In genomic region chr5:55747778-55748318, GRCh38 we compare ENCODE assay signal across 34 cellular contexts. TPM values are rescaled to one million over a fixed set of nuclear protein-coding genes. Genes with fewer than 3 reads are reported as not detected.
"Had no signal": no experiment of that assay in that cellular context is flagged by ENCODE, and none has a peak within 500 bp of the region (broad histone marks: within the 10 kb centered on the region; RNA-seq: fewer than 3 reads in every experiment).

No MANE protein-coding gene starts in this region.

- H3K4me3 Mint-ChIP-seq: dendritic cell treated with granulocyte-macrophage colony-stimulating factor and Interleukin-4, amounts not matched to agents 40 ng/mL and 50 ng/mL, for 4 days; endodermal cell; mesothelial cell of epicardium; naive B cell; natural killer cell treated with Interleukin-12 subunit alpha and Interleukin-12 subunit beta and Interleukin-15 and Interleukin-18, amount 100 ng/mL, for 72 hours; neural crest cell; stimulated activated memory B cell treated with anti-CD40 and anti-IgM and Interleukin-4, amounts not matched to agents 10 μg/mL and 1 μg/mL and 100 μg/mL, for 72 hours had no signal

- H2AFZ ChIP-seq: parathyroid adenoma had no signal

- H3K4me3 ChIP-seq: colonic mucosa, gastrocnemius medialis, mucosa of descending colon, smooth muscle cell, testis, tibial artery, upper lobe of left lung had no signal

- H3K27ac ChIP-seq: colonic mucosa, epithelial cell of prostate, gastrocnemius medialis, parathyroid adenoma, testis, tibial artery, upper lobe of left lung had no signal

- DNase-seq: colonic mucosa; effector CD8-positive, alpha-beta T cell; endodermal cell; foreskin fibroblast; gastrocnemius medialis; head of caudate nucleus; kidney; mesenchymal stem cell; mucosa of descending colon; naive B cell; stimulated activated CD4-positive, alpha-beta T cell treated with anti-CD3 and anti-CD28 coated beads, Interleukin-12 subunit alpha, Interleukin-12 subunit beta, amount 100 ng/mL, for 4 hours; stimulated activated CD4-positive, alpha-beta T cell treated with anti-CD3 and anti-CD28 coated beads, Interleukin-1b, Interleukin-23, amount 100 ng/mL, for 48 hours; stimulated activated CD4-positive, alpha-beta T cell treated with anti-CD3 and anti-CD28 coated beads, Interleukin-4, amount 100 ng/mL, for 24 hours; stimulated activated naive CD8-positive, alpha-beta T cell treated with anti-CD3 and anti-CD28 coated beads, Interleukin-15, Interleukin-2, amounts not matched to agents 100 U/mL and 50 U/mL, for 24 hours; substantia nigra; testis; tibial artery; upper lobe of left lung had no signal

- H3K27ac Mint-ChIP-seq: dendritic cell treated with granulocyte-macrophage colony-stimulating factor and Interleukin-4, amounts not matched to agents 40 ng/mL and 50 ng/mL, for 4 days; endodermal cell; mesothelial cell of epicardium; naive B cell; natural killer cell treated with Interleukin-12 subunit alpha and Interleukin-12 subunit beta and Interleukin-15 and Interleukin-18, amount 100 ng/mL, for 72 hours; progenitor cell of endocrine pancreas; stimulated activated memory B cell treated with anti-CD40 and anti-IgM and Interleukin-4, amounts not matched to agents 10 μg/mL and 1 μg/mL and 100 μg/mL, for 72 hours had no signal

- H3K36me3 Mint-ChIP-seq: mesothelial cell of epicardium; naive B cell; natural killer cell treated with Interleukin-12 subunit alpha and Interleukin-12 subunit beta and Interleukin-15 and Interleukin-18, amount 100 ng/mL, for 72 hours; stimulated activated memory B cell treated with anti-CD40 and anti-IgM and Interleukin-4, amounts not matched to agents 10 μg/mL and 1 μg/mL and 100 μg/mL, for 72 hours had no signal

- H3K27me3 ChIP-seq: colonic mucosa, gastrocnemius medialis, testis, tibial artery, upper lobe of left lung had no signal

- H3K4me1 Mint-ChIP-seq: naive B cell; neural crest cell; stimulated activated memory B cell treated with anti-CD40 and anti-IgM and Interleukin-4, amounts not matched to agents 10 μg/mL and 1 μg/mL and 100 μg/mL, for 72 hours had no signal

- H3K4me2 ChIP-seq: smooth muscle cell had no signal

- H3K9me3 Mint-ChIP-seq: dendritic cell treated with granulocyte-macrophage colony-stimulating factor and Interleukin-4, amounts not matched to agents 40 ng/mL and 50 ng/mL, for 4 days; endodermal cell; mesothelial cell of epicardium; naive B cell; natural killer cell treated with Interleukin-12 subunit alpha and Interleukin-12 subunit beta and Interleukin-15 and Interleukin-18, amount 100 ng/mL, for 72 hours; neural crest cell; stimulated activated memory B cell treated with anti-CD40 and anti-IgM and Interleukin-4, amounts not matched to agents 10 μg/mL and 1 μg/mL and 100 μg/mL, for 72 hours had no signal

- H3K9me3 ChIP-seq: colonic mucosa, gastrocnemius medialis, mucosa of descending colon, testis, tibial artery, upper lobe of left lung had no signal

- H3K27me3 Mint-ChIP-seq: dendritic cell treated with granulocyte-macrophage colony-stimulating factor and Interleukin-4, amounts not matched to agents 40 ng/mL and 50 ng/mL, for 4 days; progenitor cell of endocrine pancreas had no signal

- ATAC-seq: esophagus mucosa; gastrocnemius medialis; left lobe of liver; mucosa of descending colon; natural killer cell treated with Interleukin-12 subunit alpha and Interleukin-12 subunit beta and Interleukin-15 and Interleukin-18, amount 100 ng/mL, for 72 hours; sciatic nerve; stimulated activated memory B cell treated with anti-CD40 and anti-IgM and Interleukin-4, amounts not matched to agents 10 μg/mL and 1 μg/mL and 100 μg/mL, for 72 hours; stimulated activated naive CD8-positive, alpha-beta T cell treated with anti-CD3 and anti-CD28 coated beads, Interleukin-15, Interleukin-2, amounts not matched to agents 100 U/mL and 50 U/mL, for 24 hours had no signal

- H3K36me3 ChIP-seq: colonic mucosa, gastrocnemius medialis, tibial artery, upper lobe of left lung had no signal

- H3K4me1 ChIP-seq: colonic mucosa, gastrocnemius medialis, parathyroid adenoma, testis, tibial artery, upper lobe of left lung had no signal

- H3K9ac ChIP-seq: parathyroid adenoma had no signal

- H3K79me2 ChIP-seq: parathyroid adenoma had no signal

- FAIRE-seq: kidney, urothelium cell line had no signal

RNA-seq across cellular contexts. Expression of gene DDX4, which starts 10.0 kb away (rescaled TPM):
- total RNA-seq: colonic mucosa; endodermal cell; esophagus mucosa; gastrocnemius medialis; glomerular endothelial cell; kidney; left lobe of liver; liver; lung microvascular endothelial cell; mesothelial cell of epicardium; mucosa of descending colon; natural killer cell treated with Interleukin-12 subunit alpha and Interleukin-12 subunit beta and Interleukin-15 and Interleukin-18, amount 100 ng/mL, for 72 hours; neural crest cell; progenitor cell of endocrine pancreas; sciatic nerve; upper lobe of left lung had no signal
- polyA plus RNA-seq: liver, smooth muscle cell had no signal
